Comparison of ENCODE assay signal across 26 cellular contexts in the genomic region with DNA sequence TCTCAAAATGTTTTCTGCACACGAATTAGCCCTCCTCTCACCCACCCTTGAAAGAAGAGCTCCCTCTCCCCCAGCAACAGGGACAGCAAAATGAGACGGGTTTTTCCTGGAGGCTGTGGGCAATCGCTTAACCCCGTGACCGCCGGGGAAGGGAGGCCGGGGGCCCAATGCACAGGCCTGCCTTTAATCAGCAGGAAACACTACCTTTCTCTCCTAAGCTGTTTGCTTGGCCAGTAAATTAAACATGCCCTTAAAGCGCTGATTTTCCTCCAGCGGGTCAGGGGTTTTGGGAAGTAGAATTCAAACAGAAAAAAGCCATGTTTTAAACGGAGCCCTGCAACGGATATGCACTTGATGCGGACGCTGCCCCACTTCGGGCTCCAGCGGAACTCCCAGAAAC.
"Had no signal": no experiment of that assay in that cellular context is flagged by ENCODE, and none has a peak within 500 bp of the region (broad histone marks: within the 10 kb centered on the region; RNA-seq: fewer than 3 reads in every experiment).

No MANE protein-coding gene starts in this region.

- H3K4me3 ChIP-seq: adrenal gland, gastrocnemius medialis, hepatocyte, sigmoid colon, thyroid gland had no signal

- H3K36me3 ChIP-seq: adrenal gland, brain microvascular endothelial cell, gastrocnemius medialis, sigmoid colon, thyroid gland had no signal

- H3K27ac ChIP-seq: adrenal gland, brain microvascular endothelial cell, gastrocnemius medialis, hepatocyte, sigmoid colon, thyroid gland had no signal

- H3K4me1 Mint-ChIP-seq: activated CD4-positive, alpha-beta T cell treated with anti-CD3 and anti-CD28 coated beads for 36 hours; activated naive CD8-positive, alpha-beta T cell treated with anti-CD3 and anti-CD28 coated beads for 36 hours; stimulated activated effector memory CD8-positive, alpha-beta T cell treated with anti-CD3 and anti-CD28 coated beads, Interleukin-12 subunit alpha, Interleukin-12 subunit beta, amount 100 ng/mL, for 72 hours had no signal

- H3K4me3 Mint-ChIP-seq: activated CD4-positive, alpha-beta T cell treated with anti-CD3 and anti-CD28 coated beads for 36 hours; activated naive CD4-positive, alpha-beta T cell treated with anti-CD3 and anti-CD28 coated beads for 36 hours; activated naive CD8-positive, alpha-beta T cell treated with anti-CD3 and anti-CD28 coated beads for 36 hours; effector memory CD8-positive, alpha-beta T cell; mesothelial cell of epicardium; naive thymus-derived CD4-positive, alpha-beta T cell; stimulated activated effector memory CD8-positive, alpha-beta T cell treated with anti-CD3 and anti-CD28 coated beads, Interleukin-12 subunit alpha, Interleukin-12 subunit beta, amount 100 ng/mL, for 72 hours; stimulated activated naive CD8-positive, alpha-beta T cell treated with anti-CD3 and anti-CD28 coated beads, Interleukin-15, Interleukin-2, amounts not matched to agents 100 ng/mL and 50 ng/mL, for 24 hours had no signal

- DNase-seq: activated CD4-positive, alpha-beta T cell treated with anti-CD3 and anti-CD28 coated beads for 36 hours; activated CD4-positive, CD25-positive, alpha-beta regulatory T cell; activated effector memory CD4-positive, alpha-beta T cell treated with anti-CD3 and anti-CD28 coated beads, Interleukin-2, amount 50 U/mL, for 16 hours; activated naive CD4-positive, alpha-beta T cell treated with anti-CD3 and anti-CD28 coated beads for 36 hours; activated naive CD8-positive, alpha-beta T cell treated with anti-CD3 and anti-CD28 coated beads for 36 hours; activated T-cell treated with anti-CD3 and anti-CD28 coated beads for 4 hours; adrenal gland; aorta; brain microvascular endothelial cell; cortex of kidney; effector memory CD8-positive, alpha-beta T cell; erythroblast; gastrocnemius medialis; glutamatergic neuron; islet precursor cell; left cardiac atrium; naive thymus-derived CD4-positive, alpha-beta T cell; sigmoid colon; small intestine; stimulated activated CD4-positive, alpha-beta T cell treated with anti-CD3 and anti-CD28 coated beads, Interleukin-4, amount 100 ng/mL, for 24 hours; substantia nigra; thyroid gland had no signal

- H3K9me3 Mint-ChIP-seq: activated naive CD4-positive, alpha-beta T cell treated with anti-CD3 and anti-CD28 coated beads for 36 hours; activated naive CD8-positive, alpha-beta T cell treated with anti-CD3 and anti-CD28 coated beads for 36 hours; effector memory CD8-positive, alpha-beta T cell; mesothelial cell of epicardium; stimulated activated effector memory CD8-positive, alpha-beta T cell treated with anti-CD3 and anti-CD28 coated beads, Interleukin-12 subunit alpha, Interleukin-12 subunit beta, amount 100 ng/mL, for 72 hours; stimulated activated naive CD8-positive, alpha-beta T cell treated with anti-CD3 and anti-CD28 coated beads, Interleukin-15, Interleukin-2, amounts not matched to agents 100 ng/mL and 50 ng/mL, for 24 hours had no signal

- H3K36me3 Mint-ChIP-seq: activated naive CD8-positive, alpha-beta T cell treated with anti-CD3 and anti-CD28 coated beads for 36 hours; mesothelial cell of epicardium; naive thymus-derived CD4-positive, alpha-beta T cell; stimulated activated effector memory CD8-positive, alpha-beta T cell treated with anti-CD3 and anti-CD28 coated beads, Interleukin-12 subunit alpha, Interleukin-12 subunit beta, amount 100 ng/mL, for 72 hours had no signal

- H3K9me3 ChIP-seq: adrenal gland, gastrocnemius medialis, sigmoid colon, thyroid gland had no signal

- H3K27me3 ChIP-seq: brain microvascular endothelial cell, hepatocyte, thyroid gland had no signal

- H3K27ac Mint-ChIP-seq: activated CD4-positive, alpha-beta T cell treated with anti-CD3 and anti-CD28 coated beads for 36 hours; activated naive CD4-positive, alpha-beta T cell treated with anti-CD3 and anti-CD28 coated beads for 36 hours; activated naive CD8-positive, alpha-beta T cell treated with anti-CD3 and anti-CD28 coated beads for 36 hours; effector memory CD8-positive, alpha-beta T cell; mesothelial cell of epicardium; naive thymus-derived CD4-positive, alpha-beta T cell; stimulated activated effector memory CD8-positive, alpha-beta T cell treated with anti-CD3 and anti-CD28 coated beads, Interleukin-12 subunit alpha, Interleukin-12 subunit beta, amount 100 ng/mL, for 72 hours; stimulated activated naive CD8-positive, alpha-beta T cell treated with anti-CD3 and anti-CD28 coated beads, Interleukin-15, Interleukin-2, amounts not matched to agents 100 ng/mL and 50 ng/mL, for 24 hours had no signal

- H3K4me1 ChIP-seq: adrenal gland, gastrocnemius medialis had no signal
